In genomic region chr17:62807812-62808575, GRCh38 we compare ENCODE assay signal across 8 cellular contexts. TPM values are rescaled to one million over a fixed set of nuclear protein-coding genes. Genes with fewer than 3 reads are reported as not detected.
DNase-seq lines count a peak whose midpoint lies in the region; ATAC-seq and FAIRE-seq lines count a peak whose summit lies in the region.

Gene MARCHF10, minus strand, starts transcription at chr17:62808314. Its CDS starts 6,579 bp downstream, at chr17:62801735.

- no peak within 1 kb of the TSS for H3K4me3 Mint-ChIP-seq in activated naive CD8-positive, alpha-beta T cell treated with anti-CD3 and anti-CD28 coated beads, Interleukin-2, amount 10 ng/mL, durations not matched to agents 7 days and 5 days

- no peaks in the 10 kb centered on the region for H3K36me3 Mint-ChIP-seq in activated naive CD8-positive, alpha-beta T cell treated with anti-CD3 and anti-CD28 coated beads, Interleukin-2, amount 10 ng/mL, durations not matched to agents 7 days and 5 days

- H3K9me3 Mint-ChIP-seq in activated naive CD8-positive, alpha-beta T cell treated with anti-CD3 and anti-CD28 coated beads, Interleukin-2, amount 10 ng/mL, durations not matched to agents 7 days and 5 days = no peaks in the 10 kb centered on the region

- no peak for FAIRE-seq in GM19239 (lab: Jason Lieb, UNC)

- H3K27me3 Mint-ChIP-seq in activated naive CD8-positive, alpha-beta T cell treated with anti-CD3 and anti-CD28 coated beads, Interleukin-2, amount 10 ng/mL, durations not matched to agents 7 days and 5 days = peaks cover 51% of the 10 kb centered on the region

- no peaks in the 10 kb centered on the region for H3K4me1 Mint-ChIP-seq in activated naive CD8-positive, alpha-beta T cell treated with anti-CD3 and anti-CD28 coated beads, Interleukin-2, amount 10 ng/mL, durations not matched to agents 7 days and 5 days

- POLR2A ChIA-PET in activated naive CD8-positive, alpha-beta T cell treated with anti-CD3 and anti-CD28 coated beads, Interleukin-2, amount 10 ng/mL, durations not matched to agents 7 days and 5 days (lab: Charles Lee) = no interaction called here

- ATAC-seq in activated naive CD8-positive, alpha-beta T cell treated with anti-CD3 and anti-CD28 coated beads, Interleukin-2, amount 10 ng/mL, durations not matched to agents 7 days and 5 days (ENCODE audit: low read depth) = peak; percentile 22
- ATAC-seq in HG03039 (IDR thresholded peaks at IDR 0.05; ENCODE audit: unreplicated experiment) = no peak
- ATAC-seq in GM21447 (IDR thresholded peaks at IDR 0.05; ENCODE audit: unreplicated experiment) = no peak

- DNase-seq in ELR (ENCODE audit: low read depth) (peak; percentile 41), NCI-H2171 (lab: John Stamatoyannopoulos, UW) (peak; percentile 49), left kidney (ENCODE audit: low read depth, low spot score) (peak; percentile 91), GM19239 (ENCODE audit: insufficient read length, low spot score) (no peak)
- DNase-seq in activated naive CD8-positive, alpha-beta T cell treated with anti-CD3 and anti-CD28 coated beads, Interleukin-2, amount 10 ng/mL, durations not matched to agents 7 days and 5 days = peak; percentile 43
- DNase-seq in stimulated activated CD8-positive, alpha-beta memory T cell treated with anti-CD3 and anti-CD28 coated beads, Interleukin-7, amount 100 ng/mL, for 48 hours (ENCODE audit: extremely low read depth in 1 of 2, low read depth in 1 of 2) = peak; percentile 16 to 17

- no peak within 1 kb of the TSS for H3K27ac Mint-ChIP-seq in activated naive CD8-positive, alpha-beta T cell treated with anti-CD3 and anti-CD28 coated beads, Interleukin-2, amount 10 ng/mL, durations not matched to agents 7 days and 5 days

RNA-seq across cellular contexts. Expression of gene MARCHF10, which starts in this region (rescaled TPM):
- under 1 TPM; 0.08 to 0.14 TPM for total RNA-seq in activated naive CD8-positive, alpha-beta T cell treated with anti-CD3 and anti-CD28 coated beads, Interleukin-2, amount 10 ng/mL, durations not matched to agents 7 days and 5 days

Comparison
In these comparisons a context has a peak if more than half of its experiments do, and no peak if none do; other contexts are left out.
1. Peak in DNase-seq and ATAC-seq in activated naive CD8-positive, alpha-beta T cell treated with anti-CD3 and anti-CD28 coated beads, Interleukin-2, amount 10 ng/mL, durations not matched to agents 7 days and 5 days; RNA of the gene not detected or under 1 TPM.